ENCODE assay signal across 20 cellular contexts in the genomic region with DNA sequence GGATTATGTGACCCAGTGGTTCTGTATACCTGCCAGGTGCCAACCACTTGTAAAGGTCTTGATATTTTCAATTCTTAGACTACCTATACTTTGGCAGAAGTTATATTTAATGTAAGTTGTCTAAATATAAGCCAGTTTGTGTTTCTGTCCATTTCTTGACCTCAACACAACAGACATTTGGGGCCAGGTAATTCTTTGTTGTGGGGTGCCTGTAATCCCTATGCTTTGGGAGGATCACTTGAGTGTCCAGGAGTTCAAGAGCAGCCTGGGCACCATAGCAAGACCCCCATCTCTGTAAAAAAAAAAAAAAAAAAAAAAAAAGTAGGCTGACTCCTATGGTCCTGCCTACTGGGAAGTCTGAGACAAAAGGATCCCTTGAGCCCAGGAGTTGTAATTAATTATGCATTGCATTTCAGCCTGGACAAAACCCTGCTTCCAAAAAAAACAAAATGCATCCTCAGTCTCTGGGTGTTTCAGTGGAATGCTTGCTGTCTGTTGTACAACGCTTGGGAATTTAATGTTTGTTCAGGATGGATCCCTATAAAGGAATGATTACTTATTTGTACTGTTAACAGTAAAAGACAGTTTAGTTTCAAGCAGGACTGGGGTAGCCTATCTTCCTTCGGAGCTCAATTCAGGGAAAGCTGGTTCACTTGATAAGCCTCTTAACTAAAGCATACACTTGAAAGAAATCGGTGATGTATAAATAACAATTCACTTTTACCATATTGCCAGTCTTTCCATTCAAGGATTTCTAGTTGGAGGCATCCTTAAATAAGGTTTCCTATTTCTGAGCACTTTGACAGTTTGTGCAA. TPM values are rescaled to one million over a fixed set of nuclear protein-coding genes. Genes with fewer than 3 reads are reported as not detected.
DNase-seq lines count a peak whose midpoint lies in the region; ATAC-seq, FAIRE-seq and TF ChIP-seq lines count a peak whose summit lies in the region.
"Had no signal": no experiment of that assay in that cellular context is flagged by ENCODE, and none has a peak within 500 bp of the region (broad histone marks: within the 10 kb centered on the region; RNA-seq: fewer than 3 reads in every experiment).

No MANE protein-coding gene starts in this region.

- no peaks in the 10 kb centered on the region for H3K9me1 ChIP-seq in K562 (ENCODE audit: control insufficient read depth, insufficient read depth, low read length)

- H3K27me3 ChIP-seq in cardiac muscle cell (no peaks in the 10 kb centered on the region), K562 (ENCODE audit: control insufficient read depth in 2 of 2, insufficient read depth in 2 of 2, low read length in 2 of 2) (no peaks in the 10 kb centered on the region), spleen (replicated peaks in 1 of 7) (no peaks in the 10 kb centered on the region)
- H3K27me3 ChIP-seq: adrenal gland, esophagus muscularis mucosa, heart right ventricle, vagina had no signal

- H3K4me3 ChIP-seq in cardiac muscle cell (no peak overlapping the region), K562 (no peak overlapping the region), spleen (no peak overlapping the region)
- H3K4me3 ChIP-seq: adrenal gland, esophagus muscularis mucosa, heart right ventricle, vagina had no signal

- peaks cover 91% of the 10 kb centered on the region for H3K36me3 Mint-ChIP-seq in stimulated activated effector memory CD8-positive, alpha-beta T cell treated with anti-CD3 and anti-CD28 coated beads, Interleukin-12 subunit alpha, Interleukin-12 subunit beta, amount 100 ng/mL, for 72 hours

- peak overlapping the region in 1 of 2 experiments; percentile 99; a peak in 2 of 4 replicates for H3K9ac ChIP-seq in K562 (ENCODE audit: insufficient read depth in 1 of 2, low read depth in 2 of 2, low read length in 2 of 2)

- intact Hi-C loops in left cardiac atrium (cut with DNase I) (no loop called here), K562 (cut with micrococcal nuclease) (no loop called here), spleen (cut with DNase I; ENCODE audit: low total_unique reads) (no loop called here)

- no peaks in the 10 kb centered on the region; the same call in 1 of the 2 replicates for H4K20me1 ChIP-seq in K562 (replicated peaks; ENCODE audit: control insufficient read depth, insufficient read depth, low read length)

- TF ChIP-seq RAD21 in K562 (CRISPR knock-in tag; conservative IDR thresholded peaks at IDR 0.05 in 1 of 2, IDR thresholded peaks at IDR 0.05 in 1 of 2) = no peak

- CTCF ChIA-PET in K562 (lab: Yijun Ruan, JAX; ENCODE audit: low intra/inter-chr PET ratio) = interaction anchor here (0.6 kb wide), 1 partner anchor 392 kb away, joined by 3 read pairs; no protein-coding TSS in a partner anchor

- peak overlapping the region; percentile 99 for H3K27ac Mint-ChIP-seq in stimulated activated effector memory CD8-positive, alpha-beta T cell treated with anti-CD3 and anti-CD28 coated beads, Interleukin-12 subunit alpha, Interleukin-12 subunit beta, amount 100 ng/mL, for 72 hours

- POLR2A ChIA-PET in K562 (lab: Yijun Ruan, JAX) = interaction anchor here (0.8 kb wide), 1 partner anchor 356 kb away, joined by 3 read pairs; no protein-coding TSS in a partner anchor

- H3K79me2 ChIP-seq in K562 (ENCODE audit: control insufficient read depth, insufficient read depth, low read length) = peaks cover 52% of the 10 kb centered on the region

- peak overlapping the region; percentile 96 for H3K4me3 Mint-ChIP-seq in stimulated activated effector memory CD8-positive, alpha-beta T cell treated with anti-CD3 and anti-CD28 coated beads, Interleukin-12 subunit alpha, Interleukin-12 subunit beta, amount 100 ng/mL, for 72 hours

- ATAC-seq in left cardiac atrium (no peak), K562 (peak; percentile 6; the same call in 1 of the 3 replicates)
- ATAC-seq in stimulated activated effector memory CD8-positive, alpha-beta T cell treated with anti-CD3 and anti-CD28 coated beads, Interleukin-12 subunit alpha, Interleukin-12 subunit beta, amount 100 ng/mL, for 72 hours = no peak
- ATAC-seq: heart right ventricle, Right ventricle myocardium inferior had no signal

- H3K4me1 ChIP-seq in cardiac muscle cell (ENCODE audit: low read depth) = peaks cover 7% of the 10 kb centered on the region
- H3K4me1 ChIP-seq in K562 (replicated peaks in 1 of 2; ENCODE audit: control insufficient read depth in 2 of 2, insufficient read depth in 2 of 2, low read length in 2 of 2) = peaks cover 8 to 19% of the 10 kb centered on the region in 2 experiments; a peak in 4 of 5 replicates
- H3K4me1 ChIP-seq in spleen = peaks cover 23 to 51% (median 36%) of the 10 kb centered on the region in 6 donors

- H3K9me3 ChIP-seq in cardiac muscle cell (ENCODE audit: low read depth) = no peaks in the 10 kb centered on the region
- H3K9me3 ChIP-seq in K562 (replicated peaks; ENCODE audit: control insufficient read depth, insufficient read depth, low read depth, low read length) = no peaks in the 10 kb centered on the region
- H3K9me3 ChIP-seq in spleen = no peaks in the 10 kb centered on the region
- H3K9me3 ChIP-seq: adrenal gland, esophagus muscularis mucosa, heart right ventricle, vagina had no signal

- BruUV-seq in K562 (replicated peaks; lab: Mats Ljungman, UMichigan) = no TSS peak

- H2AFZ ChIP-seq in K562 (ENCODE audit: low read depth, low read length) = no peak overlapping the region

- H3K4me2 ChIP-seq in K562 (ENCODE audit: insufficient read depth, low read length) = peak overlapping the region; percentile 43

- peak; percentile 23 for FAIRE-seq in K562 (lab: Jason Lieb, UNC)
- FAIRE-seq: GM18507 had no signal

- H3K4me1 Mint-ChIP-seq in stimulated activated effector memory CD8-positive, alpha-beta T cell treated with anti-CD3 and anti-CD28 coated beads, Interleukin-12 subunit alpha, Interleukin-12 subunit beta, amount 100 ng/mL, for 72 hours = peaks cover 25% of the 10 kb centered on the region

- TF ChIP-seq POLR2A in K562 (conservative IDR thresholded peaks at IDR 0.05) (peak; percentile 32; the same call in 1 of the 2 replicates), spleen (IDR thresholded peaks at IDR 0.05) (no peak)

- no peak; the same call in 1 of the 2 replicates for TF ChIP-seq EP300 in K562 (IDR thresholded peaks at IDR 0.05; ENCODE audit: low read length)

- in situ Hi-C loops in K562 (cut with MboI) (no loop called here), G401 (cut with HindIII; ENCODE audit: low sequenced_read_pairs) (no loop called here)

- no peak for DNase-seq in cardiac muscle cell (ENCODE audit: low read depth in 1 of 2, low spot score in 1 of 2)
- DNase-seq in left cardiac atrium = no peak
- DNase-seq in HT-29 (ENCODE audit: low spot score) = peak; percentile 17
- peak in 2 of 4 experiments; percentile 12 to 38 for DNase-seq in K562 (ENCODE audit: extremely low read depth in 1 of 4, low spot score in 3 of 4)
- no peak for DNase-seq in stimulated activated effector memory CD8-positive, alpha-beta T cell treated with anti-CD3 and anti-CD28 coated beads, Interleukin-12 subunit alpha, Interleukin-12 subunit beta, amount 100 ng/mL, for 72 hours (ENCODE audit: low spot score in 2 of 2)
- no peak for DNase-seq in stimulated activated CD4-positive, alpha-beta T cell treated with anti-CD3 and anti-CD28 coated beads, Interleukin-2, amount 100 ng/mL, for 24 hours
- no peak for DNase-seq in spleen
- no peak for DNase-seq in G401 (ENCODE audit: low spot score)
- DNase-seq: activated CD4-positive, alpha-beta T cell treated with anti-CD3 and anti-CD28 coated beads, Interleukin-2, amount 50 U/mL, for 48 hours; adrenal gland; GDM1; H9; heart right ventricle; NCI-H774; stimulated activated CD4-positive, alpha-beta T cell treated with anti-CD3 and anti-CD28 coated beads, Interleukin-4, amount 100 ng/mL, for 24 hours had no signal

- no peaks in the 10 kb centered on the region for H3K9me3 Mint-ChIP-seq in stimulated activated effector memory CD8-positive, alpha-beta T cell treated with anti-CD3 and anti-CD28 coated beads, Interleukin-12 subunit alpha, Interleukin-12 subunit beta, amount 100 ng/mL, for 72 hours
- H3K9me3 Mint-ChIP-seq: H9 had no signal

- WGBS in K562 (ENCODE audit: insufficient coverage, low coverage, missing lambda C conversion rate) = 12% methylated on average over 3 of the region's 3 CpGs
- 94 to 99% (median 96%) methylated on average over 3 of the region's 3 CpGs for WGBS in spleen, 5 donors

- TF ChIP-seq CTCF in cardiac muscle cell (IDR thresholded peaks at IDR 0.05; ENCODE audit: low read depth, low read length) = no peak
- TF ChIP-seq CTCF in K562 (IDR thresholded peaks at IDR 0.05 in 2 of 3, conservative IDR thresholded peaks at IDR 0.05 in 1 of 3; ENCODE audit: insufficient read depth in 2 of 3, low read depth in 1 of 3, low read length in 3 of 3) = no peak
- TF ChIP-seq CTCF in spleen (IDR thresholded peaks at IDR 0.05 in 8 of 11, conservative IDR thresholded peaks at IDR 0.05 in 3 of 11) = no peak

- H3K27ac ChIP-seq in cardiac muscle cell (peak overlapping the region; percentile 21), K562 (ENCODE audit: extremely low read depth, low read depth, low read length) (peak overlapping the region; percentile 46), spleen (no peak overlapping the region)
- H3K27ac ChIP-seq: adrenal gland, C4-2B, esophagus muscularis mucosa, heart right ventricle, vagina had no signal

- H3K36me3 ChIP-seq in cardiac muscle cell = peaks cover 40% of the 10 kb centered on the region
- peaks cover 62% of the 10 kb centered on the region for H3K36me3 ChIP-seq in K562 (ENCODE audit: control insufficient read depth, insufficient read depth, low read length)
- peaks cover 0 to 76% (median 47%) of the 10 kb centered on the region in 6 donors for H3K36me3 ChIP-seq in spleen

RNA-seq across cellular contexts. Expression of a gene that starts 3.4 kb away (rescaled TPM):
- total RNA-seq in cardiac muscle cell (556 and 923 TPM in 2 replicates), left cardiac atrium (100 to 1,000 TPM; 562 to 564 TPM), K562 (2014; rRNA removed) (1,654 and 1,685 TPM in 2 replicates), K562 (2014; rRNA removed; fragmentation: Illumina TruSeq; extraction: Trizol) (3,037 and 3,271 TPM in 2 replicates), K562 (2015; rRNA removed; fragmentation: Illumina TruSeq; extraction: Trizol) (2,063 and 2,242 TPM in 2 replicates), K562 (2021) (1,392 and 1,538 TPM in 2 replicates), spleen (1,000 to 10,000 TPM in 6 of 7 donors, 100 to 1,000 TPM in 1; 939 to 1,680 (median 1,135) TPM)
- polyA plus RNA-seq in cardiac muscle cell (629 and 695 TPM in 2 replicates), K562 (2011; rRNA removed) (3,088 and 3,282 TPM in 2 replicates), K562 (2014; fragmentation: Illumina TruSeq; extraction: Trizol) (1,383 and 1,726 TPM in 2 replicates), K562 (2014; fragmentation: Nextera tagmentation; extraction: Ambion mirVana) (1,000 to 10,000 TPM; 2,423 to 2,945 TPM), K562 (2014; rRNA removed) (2,195 and 2,258 TPM in 2 replicates), spleen (1,000 to 10,000 TPM; 3,792 to 4,730 (median 3,877) TPM)
- total RNA-seq in HT-29 (2014; rRNA removed; shearing (Covaris generic)) = 852 and 923 TPM in 2 replicates
- total RNA-seq in K562 (2011; cell fraction: chromatin; rRNA removed; ENCODE audit: low replicate concordance) = 331 and 344 TPM in 2 replicates
- total RNA-seq in K562 (2011; cell fraction: nucleolus; rRNA removed) = 339 and 368 TPM in 2 replicates
- 601 and 1,012 TPM in 2 replicates for total RNA-seq in K562 (2011; cell fraction: nucleoplasm; rRNA removed)
- 748 and 1,744 TPM in 2 replicates for polyA plus RNA-seq in K562 (2011; cell fraction: cytosol; rRNA removed)
- polyA plus RNA-seq in K562 (2011; cell fraction: nucleus; rRNA removed) = 371 and 883 TPM in 2 replicates
- 2,166 and 2,345 TPM in 2 replicates for polyA plus RNA-seq in K562 (2012)
- polyA minus RNA-seq in K562 (2011; rRNA and poly(A)+ RNA removed) = 1,049 and 1,123 TPM in 2 replicates
- polyA minus RNA-seq in K562 (2011; cell fraction: cytosol; rRNA and poly(A)+ RNA removed) = 396 and 500 TPM in 2 replicates
- polyA minus RNA-seq in K562 (2011; cell fraction: nucleus; rRNA and poly(A)+ RNA removed) = 165 and 328 TPM in 2 replicates
- 2,194 and 2,483 TPM in 2 replicates for total RNA-seq in G401 (2014; rRNA removed; shearing (Covaris generic))

RNA-seq across cellular contexts. Expression of a gene that starts 3.8 kb away (rescaled TPM):
- 14.4 and 27.0 TPM in 2 replicates for total RNA-seq in cardiac muscle cell
- polyA plus RNA-seq in cardiac muscle cell = 8.9 and 19.7 TPM in 2 replicates
- total RNA-seq in left cardiac atrium = 1 to 10 TPM; 5.4 to 8.1 TPM
- 0.46 and 1.3 TPM in 2 replicates for total RNA-seq in HT-29 (2014; rRNA removed; shearing (Covaris generic))
- 28.4 and 58.9 TPM in 2 replicates for total RNA-seq in K562 (2011; cell fraction: chromatin; rRNA removed; ENCODE audit: low replicate concordance)
- 14.8 and 18.8 TPM in 2 replicates for total RNA-seq in K562 (2011; cell fraction: nucleolus; rRNA removed)
- 26.7 and 42.7 TPM in 2 replicates for total RNA-seq in K562 (2011; cell fraction: nucleoplasm; rRNA removed)
- 6.5 and 8.5 TPM in 2 replicates for total RNA-seq in K562 (2014; rRNA removed)
- total RNA-seq in K562 (2014; rRNA removed; fragmentation: Illumina TruSeq; extraction: Trizol) = 14.3 and 14.5 TPM in 2 replicates
- 9.0 and 11.0 TPM in 2 replicates for total RNA-seq in K562 (2015; rRNA removed; fragmentation: Illumina TruSeq; extraction: Trizol)
- 6.1 and 8.6 TPM in 2 replicates for total RNA-seq in K562 (2021)
- polyA plus RNA-seq in K562 (2011; rRNA removed) = 11.7 and 13.3 TPM in 2 replicates
- 0.79 and 3.4 TPM in 2 replicates for polyA plus RNA-seq in K562 (2011; cell fraction: cytosol; rRNA removed)
- polyA plus RNA-seq in K562 (2011; cell fraction: nucleus; rRNA removed) = 15.8 and 17.1 TPM in 2 replicates
- 5.0 and 10.8 TPM in 2 replicates for polyA plus RNA-seq in K562 (2012)
- 5.1 and 5.9 TPM in 2 replicates for polyA plus RNA-seq in K562 (2014; fragmentation: Illumina TruSeq; extraction: Trizol)
- polyA plus RNA-seq in K562 (2014; fragmentation: Nextera tagmentation; extraction: Ambion mirVana) = 1 to 10 TPM; 3.7 to 4.6 TPM
- polyA plus RNA-seq in K562 (2014; rRNA removed) = 10.4 and 12.9 TPM in 2 replicates
- polyA minus RNA-seq in K562 (2011; rRNA and poly(A)+ RNA removed) = 13.6 and 19.5 TPM in 2 replicates
- 3.7 and 5.2 TPM in 2 replicates for polyA minus RNA-seq in K562 (2011; cell fraction: cytosol; rRNA and poly(A)+ RNA removed)
- polyA minus RNA-seq in K562 (2011; cell fraction: nucleus; rRNA and poly(A)+ RNA removed) = 16.2 and 28.9 TPM in 2 replicates
- 10 to 100 TPM in 5 of 7 donors, 1 to 10 TPM in 2; 5.2 to 34.7 (median 10.6) TPM for total RNA-seq in spleen
- polyA plus RNA-seq in spleen = 10 to 100 TPM in 2 of 3 donors, 1 to 10 TPM in 1; 6.6 to 24.1 (median 15.5) TPM
- 0.62 and 6.6 TPM in 2 replicates for total RNA-seq in G401 (2014; rRNA removed; shearing (Covaris generic))

RNA-seq across cellular contexts. Expression of a gene that starts 33.1 kb away (rescaled TPM):
- total RNA-seq in cardiac muscle cell (19.2 and 25.6 TPM in 2 replicates), left cardiac atrium (10 to 100 TPM; 30.4 to 36.3 TPM), K562 (2014; rRNA removed) (85.1 and 105 TPM in 2 replicates), K562 (2014; rRNA removed; fragmentation: Illumina TruSeq; extraction: Trizol) (141 and 163 TPM in 2 replicates), K562 (2015; rRNA removed; fragmentation: Illumina TruSeq; extraction: Trizol) (133 and 143 TPM in 2 replicates), K562 (2021) (81.1 and 84.5 TPM in 2 replicates), spleen (10 to 100 TPM; 18.4 to 28.5 (median 23.8) TPM)
- polyA plus RNA-seq in cardiac muscle cell (15.4 and 30.2 TPM in 2 replicates), K562 (2011; rRNA removed) (71.9 and 77.3 TPM in 2 replicates), K562 (2014; fragmentation: Illumina TruSeq; extraction: Trizol) (104 and 115 TPM in 2 replicates), K562 (2014; fragmentation: Nextera tagmentation; extraction: Ambion mirVana) (100 to 1,000 TPM in 1 of 2 experiments, 10 to 100 TPM in 1; 58.7 to 106 TPM), K562 (2014; rRNA removed) (83.3 and 88.5 TPM in 2 replicates), spleen (10 to 100 TPM; 19.4 to 22.4 (median 20.4) TPM)
- 15.5 and 15.9 TPM in 2 replicates for total RNA-seq in HT-29 (2014; rRNA removed; shearing (Covaris generic))
- total RNA-seq in K562 (2011; cell fraction: chromatin; rRNA removed; ENCODE audit: low replicate concordance) = 77.7 and 94.9 TPM in 2 replicates
- 52.8 and 62.7 TPM in 2 replicates for total RNA-seq in K562 (2011; cell fraction: nucleolus; rRNA removed)
- 67.3 and 69.7 TPM in 2 replicates for total RNA-seq in K562 (2011; cell fraction: nucleoplasm; rRNA removed)
- polyA plus RNA-seq in K562 (2011; cell fraction: cytosol; rRNA removed) = 20.9 and 27.8 TPM in 2 replicates
- 34.0 and 45.2 TPM in 2 replicates for polyA plus RNA-seq in K562 (2011; cell fraction: nucleus; rRNA removed)
- polyA plus RNA-seq in K562 (2012) = 65.0 and 79.3 TPM in 2 replicates
- 156 and 157 TPM in 2 replicates for polyA minus RNA-seq in K562 (2011; rRNA and poly(A)+ RNA removed)
- 39.6 and 51.8 TPM in 2 replicates for polyA minus RNA-seq in K562 (2011; cell fraction: cytosol; rRNA and poly(A)+ RNA removed)
- 56.7 and 88.5 TPM in 2 replicates for polyA minus RNA-seq in K562 (2011; cell fraction: nucleus; rRNA and poly(A)+ RNA removed)
- total RNA-seq in G401 (2014; rRNA removed; shearing (Covaris generic)) = 41.2 and 47.9 TPM in 2 replicates

Comparison
In these comparisons a context has a peak if more than half of its experiments do, and no peak if none do; other contexts are left out.
1. H3K27ac ChIP-seq: peak in cardiac muscle cell (single experiment) and K562 (single experiment); none in spleen (0 of 8).